In genomic region chr4:47790105-47790504, GRCh38 we compare ENCODE assay signal across 37 cellular contexts. TPM values are rescaled to one million over a fixed set of nuclear protein-coding genes. Genes with fewer than 3 reads are reported as not detected.
"Had no signal": no experiment of that assay in that cellular context is flagged by ENCODE, and none has a peak within 500 bp of the region (broad histone marks: within the 10 kb centered on the region; RNA-seq: fewer than 3 reads in every experiment).

No MANE protein-coding gene starts in this region.

- H3K9me3 ChIP-seq: adrenal gland, body of pancreas had no signal

- H3K4me1 ChIP-seq: adrenal gland, body of pancreas, breast epithelium had no signal

- H3K36me3 ChIP-seq: adrenal gland, brain microvascular endothelial cell, breast epithelium had no signal

- H3K27me3 ChIP-seq: adrenal gland, body of pancreas, brain microvascular endothelial cell, breast epithelium had no signal

- H3K4me3 ChIP-seq: adrenal gland, body of pancreas, breast epithelium had no signal

- FAIRE-seq: astrocyte, TTC549 had no signal

- H3K4me1 Mint-ChIP-seq: activated B cell treated with CpG ODN at 0.5 μM for 24 hours; activated CD4-positive, alpha-beta T cell treated with anti-CD3 and anti-CD28 coated beads, Interleukin-2, amount 10 ng/mL, durations not matched to agents 24 days and 14 days; activated naive CD8-positive, alpha-beta T cell treated with anti-CD3 and anti-CD28 coated beads for 36 hours; activated T-helper 17 cell treated with anti-CD3 and anti-CD28 coated beads, Interleukin-2, amount 50 U/mL, for 72 hours had no signal

- H3K9me3 Mint-ChIP-seq: activated B cell treated with CpG ODN at 0.5 μM for 24 hours; activated CD4-positive, alpha-beta memory T cell treated with anti-CD3 and anti-CD28 coated beads for 36 hours; activated CD4-positive, alpha-beta T cell treated with anti-CD3 and anti-CD28 coated beads, Interleukin-2, amount 10 ng/mL, durations not matched to agents 24 days and 14 days; activated CD8-positive, alpha-beta T cell treated with anti-CD3 and anti-CD28 coated beads for 36 hours; activated naive CD4-positive, alpha-beta T cell treated with anti-CD3 and anti-CD28 coated beads for 36 hours; activated naive CD4-positive, alpha-beta T cell treated with anti-CD3 and anti-CD28 coated beads, Interleukin-2, amount 50 U/mL, for 72 hours; activated naive CD8-positive, alpha-beta T cell treated with anti-CD3 and anti-CD28 coated beads for 36 hours; activated T-cell treated with anti-CD3 and anti-CD28 coated beads, Interleukin-2, amount 50 U/mL, for 4 hours; activated T-cell treated with anti-CD3 and anti-CD28 coated beads, Interleukin-2, amount 50 U/mL, for 72 hours; activated T-helper 1 cell treated with anti-CD3 and anti-CD28 coated beads, Interleukin-12 subunit alpha, Interleukin-12 subunit beta, Interleukin-2, Interleukin-4 antibody, amounts not matched to agents 30 ng/mL and 10 ng/mL and 1 ng/mL, durations not matched to agents 14 hours and 24 hours and 36 hours; activated T-helper 17 cell treated with anti-CD3 and anti-CD28 coated beads, Interleukin-2, amount 50 U/mL, for 72 hours; T-helper 1 cell treated with Interleukin-12 subunit alpha and Interleukin-12 subunit beta and Interleukin-4 antibody, amounts not matched to agents 30 μg/mL and 1 μg/mL, for 36 hours; T-helper 2 cell treated with Interferon-gamma antibody and Interleukin-4, amounts not matched to agents 5 μg/mL and 100 μg/mL, for 36 hours had no signal

- H3K27ac ChIP-seq: adrenal gland, body of pancreas, brain microvascular endothelial cell, breast epithelium, VCaP had no signal

- H3K27ac Mint-ChIP-seq: activated B cell treated with CpG ODN at 0.5 μM for 24 hours; activated CD4-positive, alpha-beta memory T cell treated with anti-CD3 and anti-CD28 coated beads for 36 hours; activated CD4-positive, alpha-beta T cell treated with anti-CD3 and anti-CD28 coated beads, Interleukin-2, amount 10 ng/mL, durations not matched to agents 24 days and 14 days; activated CD8-positive, alpha-beta T cell treated with anti-CD3 and anti-CD28 coated beads for 36 hours; activated naive CD4-positive, alpha-beta T cell treated with anti-CD3 and anti-CD28 coated beads for 36 hours; activated naive CD4-positive, alpha-beta T cell treated with anti-CD3 and anti-CD28 coated beads, Interleukin-2, amount 50 U/mL, for 72 hours; activated naive CD8-positive, alpha-beta T cell treated with anti-CD3 and anti-CD28 coated beads for 36 hours; activated T-cell treated with anti-CD3 and anti-CD28 coated beads, Interleukin-2, amount 50 U/mL, for 72 hours; activated T-helper 1 cell treated with anti-CD3 and anti-CD28 coated beads, Interleukin-12 subunit alpha, Interleukin-12 subunit beta, Interleukin-2, Interleukin-4 antibody, amounts not matched to agents 30 ng/mL and 10 ng/mL and 1 ng/mL, durations not matched to agents 14 hours and 24 hours and 36 hours; activated T-helper 17 cell treated with anti-CD3 and anti-CD28 coated beads, Interleukin-2, amount 50 U/mL, for 72 hours; T-helper 1 cell treated with Interleukin-12 subunit alpha and Interleukin-12 subunit beta and Interleukin-4 antibody, amounts not matched to agents 30 μg/mL and 1 μg/mL, for 36 hours; T-helper 2 cell treated with Interferon-gamma antibody and Interleukin-4, amounts not matched to agents 5 μg/mL and 100 μg/mL, for 36 hours had no signal

- DNase-seq: activated B cell treated with CpG ODN at 0.5 μM for 24 hours; activated CD4-positive, alpha-beta memory T cell treated with anti-CD3 and anti-CD28 coated beads for 36 hours; activated CD4-positive, alpha-beta T cell treated with anti-CD3 and anti-CD28 coated beads for 4 hours; activated CD4-positive, alpha-beta T cell treated with anti-CD3 and anti-CD28 coated beads, Interleukin-2, amount 10 ng/mL, durations not matched to agents 24 days and 14 days; activated CD4-positive, alpha-beta T cell treated with anti-CD3 and anti-CD28 coated beads, Interleukin-2, amount 50 U/mL, for 1 hour; activated CD4-positive, alpha-beta T cell treated with anti-CD3 and anti-CD28 coated beads, Interleukin-2, amount 50 U/mL, for 4 hours; activated CD4-positive, CD25-positive, alpha-beta regulatory T cell treated with anti-CD3 and anti-CD28 coated beads, Interleukin-2, amount 50 U/mL, for 72 hours; activated CD8-positive, alpha-beta memory T cell treated with anti-CD3 and anti-CD28 coated beads, Interleukin-2, amount 50 U/mL, for 4 hours; activated CD8-positive, alpha-beta T cell treated with anti-CD3 and anti-CD28 coated beads for 36 hours; activated effector memory CD4-positive, alpha-beta T cell treated with anti-CD3 and anti-CD28 coated beads, Interleukin-2, amount 50 U/mL, for 16 hours; activated gamma-delta T cell treated with Interleukin-2 at 50 U/mL for 16 hours; activated naive CD4-positive, alpha-beta T cell; activated naive CD4-positive, alpha-beta T cell treated with anti-CD3 and anti-CD28 coated beads for 36 hours; activated naive CD4-positive, alpha-beta T cell treated with anti-CD3 and anti-CD28 coated beads, Interleukin-2, amount 50 U/mL, for 16 hours; activated naive CD8-positive, alpha-beta T cell treated with anti-CD3 and anti-CD28 coated beads for 36 hours; activated T-cell treated with anti-CD3 and anti-CD28 coated beads for 4 hours; activated T-cell treated with anti-CD3 and anti-CD28 coated beads, Interleukin-2, amount 50 U/mL, for 1 hour; activated T-cell treated with anti-CD3 and anti-CD28 coated beads, Interleukin-2, amount 50 U/mL, for 4 hours; activated T-cell treated with anti-CD3 and anti-CD28 coated beads, Interleukin-2, amount 50 U/mL, for 72 hours; adrenal gland; amniotic stem cell; aorta; body of pancreas; brain microvascular endothelial cell; central memory CD4-positive, alpha-beta T cell; T-helper 1 cell; T-helper 2 cell; T-helper 9 cell had no signal

- H3K36me3 Mint-ChIP-seq: activated CD4-positive, alpha-beta memory T cell treated with anti-CD3 and anti-CD28 coated beads for 36 hours; activated naive CD4-positive, alpha-beta T cell treated with anti-CD3 and anti-CD28 coated beads, Interleukin-2, amount 50 U/mL, for 72 hours; activated naive CD8-positive, alpha-beta T cell treated with anti-CD3 and anti-CD28 coated beads for 36 hours had no signal

- ATAC-seq: activated CD8-positive, alpha-beta T cell treated with anti-CD3 and anti-CD28 coated beads for 36 hours; activated naive CD4-positive, alpha-beta T cell treated with anti-CD3 and anti-CD28 coated beads, Interleukin-2, amount 50 U/mL, for 72 hours; activated T-cell treated with anti-CD3 and anti-CD28 coated beads, Interleukin-2, amount 50 U/mL, for 4 hours; activated T-cell treated with anti-CD3 and anti-CD28 coated beads, Interleukin-2, amount 50 U/mL, for 72 hours; activated T-helper 17 cell treated with anti-CD3 and anti-CD28 coated beads, Interleukin-2, amount 50 U/mL, for 72 hours; body of pancreas had no signal

- H3K4me3 Mint-ChIP-seq: activated B cell treated with CpG ODN at 0.5 μM for 24 hours; activated CD4-positive, alpha-beta memory T cell treated with anti-CD3 and anti-CD28 coated beads for 36 hours; activated CD4-positive, alpha-beta T cell treated with anti-CD3 and anti-CD28 coated beads, Interleukin-2, amount 10 ng/mL, durations not matched to agents 24 days and 14 days; activated CD8-positive, alpha-beta T cell treated with anti-CD3 and anti-CD28 coated beads for 36 hours; activated naive CD4-positive, alpha-beta T cell treated with anti-CD3 and anti-CD28 coated beads for 36 hours; activated naive CD8-positive, alpha-beta T cell treated with anti-CD3 and anti-CD28 coated beads for 36 hours; activated T-cell treated with anti-CD3 and anti-CD28 coated beads, Interleukin-2, amount 50 U/mL, for 4 hours; activated T-cell treated with anti-CD3 and anti-CD28 coated beads, Interleukin-2, amount 50 U/mL, for 72 hours; activated T-helper 1 cell treated with anti-CD3 and anti-CD28 coated beads, Interleukin-12 subunit alpha, Interleukin-12 subunit beta, Interleukin-2, Interleukin-4 antibody, amounts not matched to agents 30 ng/mL and 10 ng/mL and 1 ng/mL, durations not matched to agents 14 hours and 24 hours and 36 hours; activated T-helper 17 cell treated with anti-CD3 and anti-CD28 coated beads, Interleukin-2, amount 50 U/mL, for 72 hours; T-helper 1 cell treated with Interleukin-12 subunit alpha and Interleukin-12 subunit beta and Interleukin-4 antibody, amounts not matched to agents 30 μg/mL and 1 μg/mL, for 36 hours; T-helper 2 cell treated with Interferon-gamma antibody and Interleukin-4, amounts not matched to agents 5 μg/mL and 100 μg/mL, for 36 hours had no signal

RNA-seq across cellular contexts. Expression of gene CORIN, which starts 47.8 kb away (rescaled TPM):
- total RNA-seq: activated B cell treated with CpG ODN at 0.5 μM for 24 hours; activated naive CD8-positive, alpha-beta T cell treated with anti-CD3 and anti-CD28 coated beads for 36 hours; activated T-cell treated with anti-CD3 and anti-CD28 coated beads, Interleukin-2, amount 50 U/mL, for 4 hours; activated T-helper 1 cell treated with anti-CD3 and anti-CD28 coated beads, Interleukin-12 subunit alpha, Interleukin-12 subunit beta, Interleukin-2, Interleukin-4 antibody, amounts not matched to agents 30 ng/mL and 10 ng/mL and 1 ng/mL, durations not matched to agents 14 hours and 24 hours and 36 hours had no signal
